Comparison of ENCODE assay signal across 8 cellular contexts in the genomic region with DNA sequence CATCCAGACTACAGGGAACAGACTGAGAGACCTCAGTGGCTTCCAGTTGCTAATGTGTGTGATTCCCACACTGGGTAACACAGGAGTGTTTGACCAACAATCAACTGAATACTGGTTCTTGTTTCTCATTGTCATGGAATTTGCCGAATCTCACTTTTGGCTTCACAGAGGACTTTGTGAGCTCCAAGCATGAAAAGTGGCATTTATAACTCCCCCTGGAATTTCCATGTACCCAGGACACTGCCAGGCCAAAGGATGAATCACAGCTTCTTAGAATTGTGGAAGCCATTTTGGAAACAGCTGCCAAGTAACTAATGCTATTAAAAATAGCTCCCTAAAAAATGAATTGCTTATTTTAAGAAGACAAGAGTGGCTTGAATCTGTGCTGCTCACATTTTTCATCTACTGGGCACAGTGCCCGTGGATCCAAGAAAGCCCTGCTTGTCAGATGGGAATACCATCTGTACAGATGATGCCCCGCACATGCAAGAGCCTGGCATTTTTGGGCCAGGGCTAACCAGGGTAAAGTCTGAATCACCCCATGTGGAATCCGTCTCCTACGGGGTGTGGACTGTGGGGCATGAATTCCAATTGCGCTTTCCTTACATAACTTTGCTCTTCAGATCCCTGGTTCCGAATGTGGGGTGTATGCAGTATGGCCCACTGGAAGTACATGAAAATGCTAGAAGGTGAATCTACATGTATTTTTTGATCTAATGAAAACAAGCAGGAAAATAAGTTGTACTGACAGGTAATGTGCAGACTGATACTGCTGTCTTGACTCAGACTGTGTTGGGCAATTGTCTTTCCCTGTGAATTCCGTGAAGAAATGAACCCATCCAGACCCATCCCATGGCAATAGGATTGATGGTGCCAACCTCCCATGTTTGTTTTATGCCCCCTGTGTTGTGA.
DNase-seq lines count a peak whose midpoint lies in the region; TF ChIP-seq lines count a peak whose summit lies in the region.

No MANE protein-coding gene starts in this region.

- H3K27ac ChIP-seq in cardiac muscle cell (peak overlapping the region; percentile 42), rectal smooth muscle tissue (ENCODE audit: low read depth, low read length) (peak overlapping the region; percentile 74)

- H3K27me3 ChIP-seq in cardiac muscle cell (no peaks in the 10 kb centered on the region), rectal smooth muscle tissue (ENCODE audit: control insufficient read depth, insufficient read depth, low read length) (no peaks in the 10 kb centered on the region)

- in situ Hi-C loops in G401 (cut with HindIII; ENCODE audit: low sequenced_read_pairs), result no loop called here

- H3K4me3 ChIP-seq in cardiac muscle cell (no peak overlapping the region), rectal smooth muscle tissue (ENCODE audit: low read length) (no peak overlapping the region)

- H3K9ac ChIP-seq in rectal smooth muscle tissue (ENCODE audit: low read length), result peak overlapping the region; percentile 14

- no peaks in the 10 kb centered on the region for H3K9me3 ChIP-seq in cardiac muscle cell (ENCODE audit: low read depth)

- H3K36me3 ChIP-seq in cardiac muscle cell (no peaks in the 10 kb centered on the region), rectal smooth muscle tissue (ENCODE audit: control insufficient read depth, insufficient read depth, low read length) (no peaks in the 10 kb centered on the region)

- H3K4me1 ChIP-seq in cardiac muscle cell (ENCODE audit: low read depth) (no peaks in the 10 kb centered on the region), rectal smooth muscle tissue (ENCODE audit: control insufficient read depth, insufficient read depth, low read length) (peaks cover 8% of the 10 kb centered on the region)

- peak; percentile 9 for DNase-seq in G401 (ENCODE audit: low spot score)
- peak in 36 of 56 donors; percentile 2 to 66 (median 15) for DNase-seq in amygdala (lab: John Stamatoyannopoulos, UW)
- DNase-seq in cardiac muscle cell (ENCODE audit: low read depth in 1 of 2, low spot score in 1 of 2), result peak in 1 of 2 donors; percentile 71
- DNase-seq in DMS53 treated with DMSO at 0.1 percent for 48 hours (lab: John Stamatoyannopoulos, UW; ENCODE audit: unreplicated experiment), result no peak
- DNase-seq in Kasumi-1 (lab: John Stamatoyannopoulos, UW), result no peak
- DNase-seq in NCI-H146 (lab: John Stamatoyannopoulos, UW), result no peak
- no peak for DNase-seq in HPDE6-E6E7 (ENCODE audit: extremely low spot score)

- no peak for TF ChIP-seq CTCF in cardiac muscle cell (IDR thresholded peaks at IDR 0.05; ENCODE audit: low read depth, low read length)

Comparison
In these comparisons a context has a peak if more than half of its experiments do, and no peak if none do; other contexts are left out.
1. DNase-seq: peak in G401 (single experiment) and amygdala (36 of 56); none in DMS53 treated with DMSO at 0.1 percent for 48 hours (single experiment), Kasumi-1 (0 of 2), NCI-H146 (single experiment) and HPDE6-E6E7 (single experiment).